Comparison of ENCODE assay signal across 20 cellular contexts in genomic region chr11:37076866-37077265, GRCh38.
"Had no signal": no experiment of that assay in that cellular context is flagged by ENCODE, and none has a peak within 500 bp of the region (broad histone marks: within the 10 kb centered on the region; RNA-seq: fewer than 3 reads in every experiment).

No MANE protein-coding gene starts in this region.

- H3K36me3 Mint-ChIP-seq: naive thymus-derived CD8-positive, alpha-beta T cell; stimulated activated memory B cell treated with anti-CD40 and anti-IgM and Interleukin-4, amounts not matched to agents 10 μg/mL and 1 μg/mL and 100 μg/mL, for 72 hours had no signal

- H3K36me3 ChIP-seq: colonic mucosa, esophagus squamous epithelium, right lobe of liver, thoracic aorta, transverse colon had no signal

- H3K4me3 Mint-ChIP-seq: naive thymus-derived CD8-positive, alpha-beta T cell; stimulated activated memory B cell treated with anti-CD40 and anti-IgM and Interleukin-4, amounts not matched to agents 10 μg/mL and 1 μg/mL and 100 μg/mL, for 72 hours; stimulated activated naive CD8-positive, alpha-beta T cell treated with anti-CD3 and anti-CD28 coated beads, Interleukin-15, Interleukin-2, amounts not matched to agents 100 ng/mL and 50 ng/mL, for 24 hours had no signal

- H3K4me1 ChIP-seq: colonic mucosa, esophagus squamous epithelium, foreskin keratinocyte, parathyroid adenoma, psoas muscle, right lobe of liver, transverse colon had no signal

- H3K27ac Mint-ChIP-seq: naive thymus-derived CD8-positive, alpha-beta T cell; stimulated activated memory B cell treated with anti-CD40 and anti-IgM and Interleukin-4, amounts not matched to agents 10 μg/mL and 1 μg/mL and 100 μg/mL, for 72 hours; stimulated activated naive CD8-positive, alpha-beta T cell treated with anti-CD3 and anti-CD28 coated beads, Interleukin-15, Interleukin-2, amounts not matched to agents 100 ng/mL and 50 ng/mL, for 24 hours had no signal

- H3K9me3 ChIP-seq: colonic mucosa, esophagus squamous epithelium, mucosa of descending colon, psoas muscle, right lobe of liver, thoracic aorta, transverse colon had no signal

- H3K27ac ChIP-seq: colonic mucosa, esophagus squamous epithelium, foreskin keratinocyte, parathyroid adenoma, psoas muscle, right lobe of liver, thoracic aorta, transverse colon had no signal

- H3K27me3 Mint-ChIP-seq: naive thymus-derived CD8-positive, alpha-beta T cell; stimulated activated memory B cell treated with anti-CD40 and anti-IgM and Interleukin-4, amounts not matched to agents 10 μg/mL and 1 μg/mL and 100 μg/mL, for 72 hours; stimulated activated naive CD8-positive, alpha-beta T cell treated with anti-CD3 and anti-CD28 coated beads, Interleukin-15, Interleukin-2, amounts not matched to agents 100 ng/mL and 50 ng/mL, for 24 hours had no signal

- H3K4me3 ChIP-seq: colonic mucosa, esophagus squamous epithelium, mucosa of descending colon, psoas muscle, right lobe of liver, thoracic aorta, transverse colon had no signal

- H3K9me3 Mint-ChIP-seq: stimulated activated naive CD8-positive, alpha-beta T cell treated with anti-CD3 and anti-CD28 coated beads, Interleukin-15, Interleukin-2, amounts not matched to agents 100 ng/mL and 50 ng/mL, for 24 hours had no signal

- H3K27me3 ChIP-seq: colonic mucosa, esophagus squamous epithelium, foreskin keratinocyte, right lobe of liver, transverse colon had no signal

- DNase-seq: cerebellar nuclear complex; colonic mucosa; dermis blood vessel endothelial cell; esophagus squamous epithelium; foreskin keratinocyte; hippocampal formation; kidney glomerular epithelial cell; mammary epithelial cell; mucosa of descending colon; naive thymus-derived CD8-positive, alpha-beta T cell; occipital lobe; psoas muscle; retina; right lobe of liver; stimulated activated CD4-positive, alpha-beta T cell treated with anti-CD3 and anti-CD28 coated beads, Interleukin-4, amount 100 ng/mL, for 24 hours; transverse colon had no signal

- H3K4me1 Mint-ChIP-seq: naive thymus-derived CD8-positive, alpha-beta T cell; stimulated activated memory B cell treated with anti-CD40 and anti-IgM and Interleukin-4, amounts not matched to agents 10 μg/mL and 1 μg/mL and 100 μg/mL, for 72 hours had no signal
